9 cellular contexts compared by ENCODE assay signal in the genomic region with DNA sequence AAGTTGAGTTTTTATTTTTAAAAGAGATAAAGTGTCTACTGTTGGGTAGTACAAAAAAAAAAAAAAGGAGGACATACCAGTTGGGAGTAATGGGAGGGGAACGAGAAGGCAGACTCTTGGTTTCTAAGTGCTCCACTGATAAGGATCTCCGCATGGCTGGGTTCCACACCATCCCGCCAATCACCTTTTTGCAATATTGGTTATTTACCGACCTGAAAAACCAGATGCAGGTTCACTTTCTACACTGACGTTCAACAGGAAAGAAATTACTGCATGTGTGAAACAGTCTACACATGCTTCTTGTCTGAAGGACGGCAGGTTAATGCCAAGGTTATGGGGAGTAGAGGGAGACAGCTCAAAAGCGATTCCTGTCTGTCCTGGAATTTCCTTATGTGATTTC.
DNase-seq lines count a peak whose midpoint lies in the region; ATAC-seq, FAIRE-seq and TF ChIP-seq lines count a peak whose summit lies in the region.
"Had no signal": no experiment of that assay in that cellular context is flagged by ENCODE, and none has a peak within 500 bp of the region (broad histone marks: within the 10 kb centered on the region; RNA-seq: fewer than 3 reads in every experiment).

No MANE protein-coding gene starts in this region.

- H3K4me3 ChIP-seq in pancreas, result no peak overlapping the region

- DNase-seq in pancreas (no peak), NCI-H2227 (lab: John Stamatoyannopoulos, UW; ENCODE audit: unreplicated experiment) (no peak), amygdala (lab: John Stamatoyannopoulos, UW) (no peak)
- DNase-seq in activated T-cell treated with anti-CD3 and anti-CD28 coated beads, Interleukin-2, amount 50 U/mL, for 1 hour, result no peak
- no peak for DNase-seq in activated CD8-positive, alpha-beta memory T cell treated with anti-CD3 and anti-CD28 coated beads for 24 hours
- DNase-seq: RPMI8226 had no signal

- no peaks in the 10 kb centered on the region for H3K9me3 ChIP-seq in pancreas

- no peaks in the 10 kb centered on the region for H3K4me1 ChIP-seq in pancreas

- ATAC-seq in GM18861 (IDR thresholded peaks at IDR 0.05; ENCODE audit: unreplicated experiment), result peak; percentile 79
- ATAC-seq in GM21526 (IDR thresholded peaks at IDR 0.05; ENCODE audit: low FRiP score, unreplicated experiment), result peak; percentile 83
- ATAC-seq in HG03159 (IDR thresholded peaks at IDR 0.05; ENCODE audit: unreplicated experiment), result peak; percentile 82
- ATAC-seq in pancreas, result peak in 3 of 4 donors; percentile 26 to 54 (median 31)

- no peak for FAIRE-seq in pancreas (lab: Jason Lieb, UNC)

- no peak for TF ChIP-seq CTCF in pancreas (IDR thresholded peaks at IDR 0.05)

- H3K27ac ChIP-seq in pancreas, result no peak overlapping the region

- intact Hi-C loops in pancreas (cut with DNase I), result no loop called here

- H3K27me3 ChIP-seq in pancreas, result no peaks in the 10 kb centered on the region

- peaks cover 0 to 43% (median 7%) of the 10 kb centered on the region in 3 donors for H3K36me3 ChIP-seq in pancreas

- WGBS in pancreas, 2 donors, result 39 to 45% methylated on average over 7 of the region's 7 CpGs

Comparison
In these comparisons a context has a peak if more than half of its experiments do, and no peak if none do; other contexts are left out.
1. ATAC-seq: peak in every context shown above with its lines; median percentile 83 in GM21526; 82 in HG03159; 79 in GM18861; 31 in pancreas.